Comparison of ENCODE assay signal across 15 cellular contexts in the genomic region with DNA sequence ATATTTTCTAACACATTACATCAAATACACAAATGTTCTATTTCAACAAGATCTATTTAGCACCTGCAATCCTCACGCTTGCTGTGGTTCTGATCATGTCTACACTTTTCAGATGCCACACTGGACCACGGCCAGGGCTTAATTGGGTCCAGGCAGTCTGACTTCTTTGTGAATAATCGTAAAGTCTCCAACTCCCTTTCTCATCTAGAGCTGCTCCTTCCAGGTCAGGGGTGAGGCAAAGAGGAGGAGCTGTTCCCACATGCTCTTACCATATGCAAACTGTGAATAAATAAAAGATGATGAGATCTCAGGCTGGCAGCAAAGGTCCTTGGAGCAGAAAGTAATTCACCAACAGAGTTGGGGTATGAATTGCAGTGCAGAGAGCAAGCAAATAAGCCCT.
DNase-seq lines count a peak whose midpoint lies in the region; ATAC-seq and TF ChIP-seq lines count a peak whose summit lies in the region.
"Had no signal": no experiment of that assay in that cellular context is flagged by ENCODE, and none has a peak within 500 bp of the region (broad histone marks: within the 10 kb centered on the region; RNA-seq: fewer than 3 reads in every experiment).

No MANE protein-coding gene starts in this region.

- peaks cover 4 to 10% of the 10 kb centered on the region in 2 experiments; a peak in 4 of 5 replicates for H3K9me3 Mint-ChIP-seq in H9

- H3K4me1 Mint-ChIP-seq in H9 = no peaks in the 10 kb centered on the region
- H3K4me1 Mint-ChIP-seq: CD4-positive, alpha-beta memory T cell had no signal

- WGBS in trophoblast cell (ENCODE audit: extremely low coverage, insufficient coverage, insufficient read length) = no CpG with 5 or more reads among the region's 3 CpGs
- no CpG with 5 or more reads among the region's 3 CpGs for WGBS in H9 (ENCODE audit: extremely low coverage, insufficient read length, low lambda C conversion rate)

- no peak for TF ChIP-seq CTCF in H9 (conservative IDR thresholded peaks at IDR 0.05)

- no peak overlapping the region for H3K4me3 Mint-ChIP-seq in H9
- H3K4me3 Mint-ChIP-seq: CD4-positive, alpha-beta memory T cell had no signal

- H2AK5ac ChIP-seq in trophoblast cell (ENCODE audit: low read length) (no peak overlapping the region), H9 (ENCODE audit: insufficient read length, low read length) (no peak overlapping the region)

- H3K79me1 ChIP-seq in trophoblast cell (ENCODE audit: low read length) (no peaks in the 10 kb centered on the region), H9 (ENCODE audit: insufficient read depth, low read depth, low read length, poor library complexity, severe bottlenecking) (no peaks in the 10 kb centered on the region)

- no peaks in the 10 kb centered on the region for H3K9me3 ChIP-seq in trophoblast cell (ENCODE audit: insufficient read depth, low read depth, low read length)
- H3K9me3 ChIP-seq in H9 (ENCODE audit: control insufficient read depth, low read depth, low read length) = no peaks in the 10 kb centered on the region

- no peak overlapping the region for H2BK20ac ChIP-seq in H9 (ENCODE audit: low read depth, low read length, poor library complexity, severe bottlenecking)

- H2BK120ac ChIP-seq in trophoblast cell (ENCODE audit: insufficient read depth, low read length, poor library complexity) = no peak overlapping the region
- no peak overlapping the region for H2BK120ac ChIP-seq in H9 (ENCODE audit: low read depth, low read length, poor library complexity, severe bottlenecking)

- peak; percentile 2 for DNase-seq in RPMI7951 (ENCODE audit: low read depth)
- peak; percentile 44 to 70 for DNase-seq in left colon
- no peak for DNase-seq in trophoblast cell
- no peak for DNase-seq in NCI-H1105 (lab: John Stamatoyannopoulos, UW)
- DNase-seq in LoVo (ENCODE audit: low spot score) = no peak
- no peak for DNase-seq in H9
- DNase-seq: C1 segment of cervical spinal cord; Calu3; CD4-positive, alpha-beta memory T cell; COR-L47; DMS53; DMS79 treated with DMSO at 0.1 percent for 48 hours; GF-D8; GOT3; HCEC 1CT had no signal

- H3K56ac ChIP-seq in H9 (ENCODE audit: insufficient read length, low read depth, low read length) = no peak overlapping the region

- H3K27ac Mint-ChIP-seq in H9 = no peak overlapping the region
- H3K27ac Mint-ChIP-seq: CD4-positive, alpha-beta memory T cell had no signal

- no peaks in the 10 kb centered on the region for H3K4me1 ChIP-seq in trophoblast cell (ENCODE audit: control insufficient read depth in 1 of 2, insufficient read depth in 2 of 2, low read length in 2 of 2)
- H3K4me1 ChIP-seq in H9 (ENCODE audit: insufficient read depth, low read length) = no peaks in the 10 kb centered on the region

- no peak overlapping the region for H4K12ac ChIP-seq in trophoblast cell (ENCODE audit: low read depth, low read length)

- H2BK5ac ChIP-seq in trophoblast cell (ENCODE audit: low read depth, low read length, poor library complexity) = no peak overlapping the region
- H2BK5ac ChIP-seq in H9 (ENCODE audit: insufficient read length, low read length) = no peak overlapping the region

- H4K8ac ChIP-seq in trophoblast cell (ENCODE audit: low read depth, low read length) = no peak overlapping the region
- H4K8ac ChIP-seq in H9 (replicated peaks; ENCODE audit: insufficient read length, low read depth, low read length) = no peak overlapping the region

- H3K36me3 ChIP-seq in trophoblast cell (ENCODE audit: control insufficient read depth in 1 of 2, insufficient read depth in 2 of 2, low read length in 2 of 2) = no peaks in the 10 kb centered on the region

- peaks cover 3 to 8% (median 3%) of the 10 kb centered on the region in 3 experiments; a peak in 3 of 7 replicates for H3K36me3 Mint-ChIP-seq in H9 (ENCODE audit: insufficient read depth in 1 of 3, low read depth in 3 of 3)
- H3K36me3 Mint-ChIP-seq: CD4-positive, alpha-beta memory T cell had no signal

- no peak overlapping the region for H3T11ph ChIP-seq in H9 (ENCODE audit: low read length)

- H4K91ac ChIP-seq in trophoblast cell (ENCODE audit: low read depth, low read length) (no peak overlapping the region), H9 (ENCODE audit: insufficient read length, low read depth, low read length) (no peak overlapping the region)

- H4K5ac ChIP-seq in H9 (ENCODE audit: insufficient read length, low read depth, low read length) = no peak overlapping the region

- H3K27me3 ChIP-seq in trophoblast cell (ENCODE audit: insufficient read depth, low read length) (no peaks in the 10 kb centered on the region), H9 (ENCODE audit: insufficient read depth, low read length) (no peaks in the 10 kb centered on the region)

- H3K18ac ChIP-seq in trophoblast cell (ENCODE audit: low read length) (no peak overlapping the region), H9 (ENCODE audit: insufficient read length, low read depth, low read length) (no peak overlapping the region)

- no peak overlapping the region for H2BK15ac ChIP-seq in H9 (ENCODE audit: low read depth, low read length)

- no peaks in the 10 kb centered on the region for H4K20me1 ChIP-seq in H9 (ENCODE audit: control insufficient read depth, insufficient read depth, insufficient read length)

- intact Hi-C loops in left colon (cut with DNase I, micrococcal nuclease) = no loop called here

- H3K4me2 ChIP-seq in trophoblast cell (ENCODE audit: low read length) = no peak overlapping the region
- no peak overlapping the region for H3K4me2 ChIP-seq in H9 (ENCODE audit: insufficient read depth, insufficient read length, low read length)

- no peaks in the 10 kb centered on the region for H3K79me2 ChIP-seq in trophoblast cell (ENCODE audit: control insufficient read depth, insufficient read depth, low read length, poor library complexity)
- no peaks in the 10 kb centered on the region for H3K79me2 ChIP-seq in H9 (ENCODE audit: insufficient read depth, low read length)

- no peak overlapping the region for H3K4me3 ChIP-seq in trophoblast cell (ENCODE audit: low read depth, low read length)

- H3K14ac ChIP-seq in trophoblast cell (ENCODE audit: low read length) = no peak overlapping the region
- H3K14ac ChIP-seq in H9 (ENCODE audit: insufficient read depth, low read length) = no peak overlapping the region

- no peak overlapping the region for H3K27ac ChIP-seq in trophoblast cell (ENCODE audit: low read depth, low read length)
- H3K27ac ChIP-seq in H9 (ENCODE audit: insufficient read length, low read depth, low read length) = no peak overlapping the region

- no peaks in the 10 kb centered on the region for H3K27me3 Mint-ChIP-seq in H9 (ENCODE audit: low read depth)
- H3K27me3 Mint-ChIP-seq: CD4-positive, alpha-beta memory T cell had no signal

- no peaks in the 10 kb centered on the region for H3K23me2 ChIP-seq in H9 (ENCODE audit: insufficient read length, low read depth, low read length, poor library complexity, severe bottlenecking)

- H2AFZ ChIP-seq in trophoblast cell (ENCODE audit: insufficient read depth, low read length, poor library complexity) = no peak overlapping the region
- H2AFZ ChIP-seq in H9 (ENCODE audit: low read length) = no peak overlapping the region

- no peak overlapping the region for H3K4ac ChIP-seq in trophoblast cell (ENCODE audit: low read depth, low read length)
- no peak overlapping the region for H3K4ac ChIP-seq in H9 (ENCODE audit: low read depth, low read length)

- H3K9ac ChIP-seq in trophoblast cell (ENCODE audit: low read length) = peak overlapping the region; percentile 58
- H3K9ac ChIP-seq in H9 (ENCODE audit: extremely low read depth, insufficient read length, low read length) = no peak overlapping the region

- ATAC-seq in left colon = peak; percentile 80

- H2BK12ac ChIP-seq in trophoblast cell (ENCODE audit: low read length) (no peak overlapping the region), H9 (ENCODE audit: insufficient read length, low read depth, low read length) (no peak overlapping the region)

- H3K23ac ChIP-seq in trophoblast cell (ENCODE audit: low read length) (no peak overlapping the region), H9 (ENCODE audit: insufficient read length, low read depth, low read length) (no peak overlapping the region)

Comparison
In these comparisons a context has a peak if more than half of its experiments do, and no peak if none do; other contexts are left out.
1. DNase-seq: peak in RPMI7951 (single experiment) and left colon (2 of 2); none in trophoblast cell (0 of 2), NCI-H1105 (single experiment), LoVo (single experiment) and H9 (single experiment).